ENCODE assay signal across 1 cellular context in the genomic region with DNA sequence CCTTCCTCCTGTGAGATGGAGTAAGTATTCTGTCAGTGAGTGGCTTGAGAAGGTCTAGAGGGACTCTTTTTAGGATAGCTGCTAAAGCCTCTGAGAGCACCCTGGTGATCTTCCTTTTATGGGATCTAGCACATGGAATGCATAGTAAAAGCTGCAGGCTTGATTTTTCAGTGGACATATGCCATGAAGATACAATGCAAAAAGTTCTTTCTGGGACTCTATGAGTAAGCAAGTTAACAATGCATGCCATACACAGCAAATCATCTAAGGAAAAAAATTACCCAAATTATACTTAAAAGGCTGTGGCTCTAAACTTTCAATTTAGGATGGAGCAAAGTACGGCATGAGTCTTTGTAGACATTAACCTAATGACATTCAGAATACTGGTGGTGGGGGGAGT.
TF ChIP-seq lines count a peak whose summit lies in the region.

No MANE protein-coding gene starts in this region.

TF ChIP-seq in K562, 482 proteins besides CTCF, POLR2A, EP300 and RAD21 (continued from another document):
- no peak for TF ChIP-seq SFPQ (IDR thresholded peaks at IDR 0.05; ENCODE audit: low read depth, low read length)
- no peak for TF ChIP-seq CGGBP1 (CRISPR knock-in tag; IDR thresholded peaks at IDR 0.05)
- no peak for TF ChIP-seq STAT5A (IDR thresholded peaks at IDR 0.05; ENCODE audit: borderline replicate concordance, low read length)
- TF ChIP-seq GABPB2 (CRISPR knock-in tag; conservative IDR thresholded peaks at IDR 0.05) = no peak
- TF ChIP-seq NELFE (IDR thresholded peaks at IDR 0.05; ENCODE audit: insufficient read depth, insufficient read length) = no peak
- TF ChIP-seq, protein P1, sequence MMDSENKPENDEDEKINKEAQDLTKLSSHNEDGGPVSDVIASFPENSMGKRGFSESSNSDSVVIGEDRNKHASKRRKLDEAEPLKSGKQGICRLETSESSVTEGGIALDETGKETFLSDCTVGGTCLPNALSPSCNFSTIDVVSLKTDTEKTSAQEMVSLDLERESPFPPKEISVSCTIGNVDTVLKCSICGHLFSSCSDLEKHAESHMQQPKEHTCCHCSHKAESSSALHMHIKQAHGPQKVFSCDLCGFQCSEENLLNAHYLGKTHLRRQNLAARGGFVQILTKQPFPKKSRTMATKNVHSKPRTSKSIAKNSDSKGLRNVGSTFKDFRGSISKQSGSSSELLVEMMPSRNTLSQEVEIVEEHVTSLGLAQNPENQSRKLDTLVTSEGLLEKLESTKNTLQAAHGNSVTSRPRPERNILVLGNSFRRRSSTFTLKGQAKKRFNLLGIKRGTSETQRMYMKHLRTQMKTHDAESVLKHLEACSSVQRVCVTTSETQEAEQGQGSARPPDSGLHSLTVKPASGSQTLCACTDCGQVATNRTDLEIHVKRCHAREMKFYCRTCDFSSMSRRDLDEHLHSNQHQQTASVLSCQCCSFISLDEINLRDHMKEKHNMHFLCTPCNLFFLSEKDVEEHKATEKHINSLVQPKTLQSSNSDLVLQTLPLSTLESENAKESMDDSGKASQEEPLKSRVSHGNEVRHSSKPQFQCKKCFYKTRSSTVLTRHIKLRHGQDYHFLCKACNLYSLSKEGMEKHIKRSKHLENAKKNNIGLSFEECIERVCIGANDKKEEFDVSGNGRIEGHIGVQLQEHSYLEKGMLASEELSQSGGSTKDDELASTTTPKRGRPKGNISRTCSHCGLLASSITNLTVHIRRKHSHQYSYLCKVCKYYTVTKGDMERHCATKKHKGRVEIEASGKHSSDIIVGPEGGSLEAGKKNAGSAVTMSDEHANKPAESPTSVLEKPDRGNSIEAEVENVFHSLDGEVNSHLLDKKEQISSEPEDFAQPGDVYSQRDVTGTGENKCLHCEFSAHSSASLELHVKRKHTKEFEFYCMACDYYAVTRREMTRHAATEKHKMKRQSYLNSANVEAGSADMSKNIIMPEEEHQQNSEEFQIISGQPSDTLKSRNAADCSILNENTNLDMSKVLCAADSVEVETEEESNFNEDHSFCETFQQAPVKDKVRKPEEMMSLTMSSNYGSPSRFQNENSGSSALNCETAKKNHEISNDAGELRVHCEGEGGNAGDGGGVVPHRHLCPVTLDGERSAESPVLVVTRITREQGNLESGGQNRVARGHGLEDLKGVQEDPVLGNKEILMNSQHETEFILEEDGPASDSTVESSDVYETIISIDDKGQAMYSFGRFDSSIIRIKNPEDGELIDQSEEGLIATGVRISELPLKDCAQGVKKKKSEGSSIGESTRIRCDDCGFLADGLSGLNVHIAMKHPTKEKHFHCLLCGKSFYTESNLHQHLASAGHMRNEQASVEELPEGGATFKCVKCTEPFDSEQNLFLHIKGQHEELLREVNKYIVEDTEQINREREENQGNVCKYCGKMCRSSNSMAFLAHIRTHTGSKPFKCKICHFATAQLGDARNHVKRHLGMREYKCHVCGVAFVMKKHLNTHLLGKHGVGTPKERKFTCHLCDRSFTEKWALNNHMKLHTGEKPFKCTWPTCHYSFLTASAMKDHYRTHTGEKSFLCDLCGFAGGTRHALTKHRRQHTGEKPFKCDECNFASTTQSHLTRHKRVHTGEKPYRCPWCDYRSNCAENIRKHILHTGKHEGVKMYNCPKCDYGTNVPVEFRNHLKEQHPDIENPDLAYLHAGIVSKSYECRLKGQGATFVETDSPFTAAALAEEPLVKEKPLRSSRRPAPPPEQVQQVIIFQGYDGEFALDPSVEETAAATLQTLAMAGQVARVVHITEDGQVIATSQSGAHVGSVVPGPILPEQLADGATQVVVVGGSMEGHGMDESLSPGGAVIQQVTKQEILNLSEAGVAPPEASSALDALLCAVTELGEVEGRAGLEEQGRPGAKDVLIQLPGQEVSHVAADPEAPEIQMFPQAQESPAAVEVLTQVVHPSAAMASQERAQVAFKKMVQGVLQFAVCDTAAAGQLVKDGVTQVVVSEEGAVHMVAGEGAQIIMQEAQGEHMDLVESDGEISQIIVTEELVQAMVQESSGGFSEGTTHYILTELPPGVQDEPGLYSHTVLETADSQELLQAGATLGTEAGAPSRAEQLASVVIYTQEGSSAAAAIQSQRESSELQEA (IDR thresholded peaks at IDR 0.05; ENCODE audit: low read depth) = no peak
- no peak for TF ChIP-seq GABPB1 (CRISPR knock-in tag; IDR thresholded peaks at IDR 0.05)
- TF ChIP-seq ASH1L (IDR thresholded peaks at IDR 0.05; ENCODE audit: borderline replicate concordance, low read depth, partially characterized antibody) = no peak
